ENCODE assay signal across 1 cellular context in genomic region chr18:31451625-31452024, GRCh38.
TF ChIP-seq lines count a peak whose summit lies in the region.

No MANE protein-coding gene starts in this region.

TF ChIP-seq in HCT116, 20 proteins besides CTCF, POLR2A, EP300 and RAD21 (continued from another document):
- no peak for TF ChIP-seq REST (IDR thresholded peaks at IDR 0.05; ENCODE audit: low read depth)
- TF ChIP-seq, protein P1, sequence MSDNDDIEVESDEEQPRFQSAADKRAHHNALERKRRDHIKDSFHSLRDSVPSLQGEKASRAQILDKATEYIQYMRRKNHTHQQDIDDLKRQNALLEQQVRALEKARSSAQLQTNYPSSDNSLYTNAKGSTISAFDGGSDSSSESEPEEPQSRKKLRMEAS (IDR thresholded peaks at IDR 0.05) = no peak
- no peak for TF ChIP-seq SIN3A (IDR thresholded peaks at IDR 0.05; ENCODE audit: low read depth)
- no peak for TF ChIP-seq FOSL1 (IDR thresholded peaks at IDR 0.05; ENCODE audit: low read depth)
- no peak for TF ChIP-seq ZBTB33 (IDR thresholded peaks at IDR 0.05; ENCODE audit: extremely low read depth, insufficient replicate concordance, low read length)
- no peak for TF ChIP-seq EGR1 (IDR thresholded peaks at IDR 0.05; ENCODE audit: low read depth)
- TF ChIP-seq TCF7L2 (IDR thresholded peaks at IDR 0.05; ENCODE audit: borderline replicate concordance, extremely low read depth, insufficient read depth, insufficient read length) = no peak
- TF ChIP-seq JUND (IDR thresholded peaks at IDR 0.05) = no peak
- no peak for TF ChIP-seq YY1 (IDR thresholded peaks at IDR 0.05; ENCODE audit: extremely low read depth, insufficient replicate concordance, low read depth, low read length)
- TF ChIP-seq ZFX (IDR thresholded peaks at IDR 0.05) = no peak
- TF ChIP-seq, protein P2, sequence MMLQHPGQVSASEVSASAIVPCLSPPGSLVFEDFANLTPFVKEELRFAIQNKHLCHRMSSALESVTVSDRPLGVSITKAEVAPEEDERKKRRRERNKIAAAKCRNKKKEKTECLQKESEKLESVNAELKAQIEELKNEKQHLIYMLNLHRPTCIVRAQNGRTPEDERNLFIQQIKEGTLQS (IDR thresholded peaks at IDR 0.05) = no peak
- no peak for TF ChIP-seq POLR2AphosphoS5 (IDR thresholded peaks at IDR 0.05; ENCODE audit: low read depth, low read length)
- no peak for TF ChIP-seq ELF1 (IDR thresholded peaks at IDR 0.05; ENCODE audit: borderline replicate concordance, low read depth)
- TF ChIP-seq EZH2 (IDR thresholded peaks at IDR 0.05) = no peak
- no peak for TF ChIP-seq SRF (IDR thresholded peaks at IDR 0.05; ENCODE audit: low read depth)
